ENCODE assay signal across 31 cellular contexts in genomic region chr9:131284856-131285255, GRCh38. TPM values are rescaled to one million over a fixed set of nuclear protein-coding genes. Genes with fewer than 3 reads are reported as not detected.
"Had no signal": no experiment of that assay in that cellular context is flagged by ENCODE, and none has a peak within 500 bp of the region (broad histone marks: within the 10 kb centered on the region; RNA-seq: fewer than 3 reads in every experiment).

No MANE protein-coding gene starts in this region.

- H3K27ac ChIP-seq: ascending aorta, cardiac muscle cell, VCaP had no signal

- H3K36me3 ChIP-seq: ascending aorta, cardiac muscle cell had no signal

- ATAC-seq: activated CD8-positive, alpha-beta memory T cell treated with anti-CD3 and anti-CD28 coated beads, Interleukin-2, amount 10 ng/mL, durations not matched to agents 7 days and 5 days; activated CD8-positive, alpha-beta T cell treated with anti-CD3 and anti-CD28 coated beads, Interleukin-2, amount 10 ng/mL, durations not matched to agents 7 days and 5 days; activated naive CD8-positive, alpha-beta T cell treated with anti-CD3 and anti-CD28 coated beads, Interleukin-2, amount 50 U/mL, for 24 hours; T-cell; T-helper 17 cell had no signal

- DNase-seq: activated B cell treated with CpG ODN at 0.5 μM for 24 hours; activated CD4-positive, alpha-beta memory T cell treated with anti-CD3 and anti-CD28 coated beads, Interleukin-2, amount 10 ng/mL, durations not matched to agents 7 days and 5 days; activated CD4-positive, alpha-beta T cell treated with anti-CD3 and anti-CD28 coated beads for 4 hours; activated CD4-positive, alpha-beta T cell treated with anti-CD3 and anti-CD28 coated beads, Interleukin-2, amount 10 ng/mL, durations not matched to agents 24 days and 14 days; activated CD4-positive, alpha-beta T cell treated with anti-CD3 and anti-CD28 coated beads, Interleukin-2, amount 50 U/mL, for 48 hours; activated CD4-positive, CD25-positive, alpha-beta regulatory T cell treated with anti-CD3 and anti-CD28 coated beads, Interleukin-2, amount 50 U/mL, for 72 hours; activated CD8-positive, alpha-beta memory T cell treated with anti-CD3 and anti-CD28 coated beads for 24 hours; activated CD8-positive, alpha-beta memory T cell treated with anti-CD3 and anti-CD28 coated beads, Interleukin-2, amount 10 ng/mL, durations not matched to agents 7 days and 5 days; activated CD8-positive, alpha-beta memory T cell treated with anti-CD3 and anti-CD28 coated beads, Interleukin-2, amount 50 U/mL, for 48 hours; activated CD8-positive, alpha-beta T cell treated with anti-CD3 and anti-CD28 coated beads, Interleukin-2, amount 10 ng/mL, durations not matched to agents 7 days and 5 days; activated effector memory CD4-positive, alpha-beta T cell treated with Interleukin-2 at 50 U/mL for 16 hours; activated gamma-delta T cell; activated naive CD4-positive, alpha-beta T cell treated with anti-CD3 and anti-CD28 coated beads, Interleukin-2, amount 10 ng/mL, durations not matched to agents 7 days and 5 days; activated naive CD4-positive, alpha-beta T cell treated with Interleukin-2 at 50 U/mL for 16 hours; activated naive CD8-positive, alpha-beta T cell treated with anti-CD3 and anti-CD28 coated beads, Interleukin-2, amount 10 ng/mL, durations not matched to agents 7 days and 5 days; activated naive CD8-positive, alpha-beta T cell treated with anti-CD3 and anti-CD28 coated beads, Interleukin-2, amount 50 U/mL, for 24 hours; activated T-cell treated with anti-CD3 and anti-CD28 coated beads, Interleukin-2, amount 50 U/mL, for 24 hours; activated T-cell treated with anti-CD3 and anti-CD28 coated beads, Interleukin-2, amount 50 U/mL, for 48 hours; amygdala; anterior cingulate cortex; caudate nucleus; cerebellar nuclear complex; T-cell; T-helper 17 cell had no signal

- H3K4me3 ChIP-seq: ascending aorta, cardiac muscle cell had no signal

- H3K27me3 ChIP-seq: ascending aorta, cardiac muscle cell had no signal

- H3K9me3 ChIP-seq: ascending aorta had no signal

RNA-seq across cellular contexts. Expression of gene PLPP7, which starts 4.7 kb away (rescaled TPM):
- total RNA-seq: activated CD4-positive, alpha-beta memory T cell treated with anti-CD3 and anti-CD28 coated beads, Interleukin-2, amount 10 ng/mL, durations not matched to agents 7 days and 5 days; activated CD4-positive, alpha-beta T cell treated with anti-CD3 and anti-CD28 coated beads, Interleukin-2, amount 10 ng/mL, durations not matched to agents 24 days and 14 days; activated CD8-positive, alpha-beta memory T cell treated with anti-CD3 and anti-CD28 coated beads, Interleukin-2, amount 10 ng/mL, durations not matched to agents 7 days and 5 days; activated T-helper 2 cell treated with anti-CD3 and anti-CD28 coated beads, Interferon-gamma antibody, Interleukin-2, Interleukin-4, amounts not matched to agents 10 μg/mL and 5 μg/mL and 100 μg/mL, durations not matched to agents 14 hours and 24 hours and 36 hours; bronchial epithelial cell; T-helper 1 cell treated with Interleukin-12 subunit alpha and Interleukin-12 subunit beta and Interleukin-4 antibody, amounts not matched to agents 30 ng/mL and 1 ng/mL, for 36 hours; T-helper 2 cell treated with Interferon-gamma antibody and Interleukin-4, amounts not matched to agents 100 ng/mL and 5 ng/mL, for 36 hours had no signal
